Comparison of ENCODE assay signal across 22 cellular contexts in genomic region chr6:106204961-106205360, GRCh38.
DNase-seq lines count a peak whose midpoint lies in the region; ATAC-seq and TF ChIP-seq lines count a peak whose summit lies in the region.
"Had no signal": no experiment of that assay in that cellular context is flagged by ENCODE, and none has a peak within 500 bp of the region (broad histone marks: within the 10 kb centered on the region; RNA-seq: fewer than 3 reads in every experiment).

No MANE protein-coding gene starts in this region.

- H4K5ac ChIP-seq in H9 (ENCODE audit: insufficient read length, low read depth, low read length) = no peak overlapping the region

- no peaks in the 10 kb centered on the region for H3F3A ChIP-seq in neural progenitor cell (ENCODE audit: low read depth)

- no peak overlapping the region for H3K27ac ChIP-seq in H9 (ENCODE audit: insufficient read length, low read depth, low read length)
- H3K27ac ChIP-seq in neural progenitor cell = no peak overlapping the region
- H3K27ac ChIP-seq: GM23248, KMS-11, RWPE1 had no signal

- peaks cover 19% of the 10 kb centered on the region for H3K4me1 Mint-ChIP-seq in activated CD8-positive, alpha-beta T cell treated with anti-CD3 and anti-CD28 coated beads for 36 hours (ENCODE audit: low read depth)
- peaks cover 22% of the 10 kb centered on the region for H3K4me1 Mint-ChIP-seq in activated CD8-positive, alpha-beta T cell treated with anti-CD3 and anti-CD28 coated beads, Interleukin-2, amount 10 ng/mL, durations not matched to agents 7 days and 5 days (ENCODE audit: low read depth)
- H3K4me1 Mint-ChIP-seq in H9 = peaks cover 10 to 11% of the 10 kb centered on the region in 2 experiments
- H3K4me1 Mint-ChIP-seq in central memory CD8-positive, alpha-beta T cell = peaks cover 18% of the 10 kb centered on the region
- H3K4me1 Mint-ChIP-seq in neural progenitor cell = peaks cover 3% of the 10 kb centered on the region

- H3K27ac Mint-ChIP-seq in activated CD8-positive, alpha-beta T cell treated with anti-CD3 and anti-CD28 coated beads for 36 hours = no peak overlapping the region
- no peak overlapping the region for H3K27ac Mint-ChIP-seq in activated CD8-positive, alpha-beta T cell treated with anti-CD3 and anti-CD28 coated beads, Interleukin-2, amount 10 ng/mL, durations not matched to agents 7 days and 5 days
- H3K27ac Mint-ChIP-seq in H9 (peak overlapping the region; percentile 20 to 73 (median 45); a peak in 4 of 7 replicates), neural progenitor cell (no peak overlapping the region)
- peak overlapping the region; percentile 50 for H3K27ac Mint-ChIP-seq in central memory CD8-positive, alpha-beta T cell (ENCODE audit: low read depth)
- H3K27ac Mint-ChIP-seq: CD4-positive, alpha-beta T cell had no signal

- H3K14ac ChIP-seq in H9 (ENCODE audit: insufficient read depth, low read length) = no peak overlapping the region; the same call in 1 of the 2 replicates

- ATAC-seq in activated CD8-positive, alpha-beta T cell treated with anti-CD3 and anti-CD28 coated beads for 36 hours = peak; percentile 61
- no peak for ATAC-seq in activated CD8-positive, alpha-beta T cell treated with anti-CD3 and anti-CD28 coated beads, Interleukin-2, amount 10 ng/mL, durations not matched to agents 7 days and 5 days
- no peak for ATAC-seq in central memory CD8-positive, alpha-beta T cell (replicated peaks; ENCODE audit: extremely low read depth, poor library complexity, severe bottlenecking)
- ATAC-seq in HG03520 (IDR thresholded peaks at IDR 0.05; ENCODE audit: unreplicated experiment) = no peak

- no peak overlapping the region for H2BK120ac ChIP-seq in H9 (ENCODE audit: low read depth, low read length, poor library complexity, severe bottlenecking)

- H2BK12ac ChIP-seq in H9 (ENCODE audit: insufficient read length, low read depth, low read length) = no peak overlapping the region

- H2AFZ ChIP-seq in H9 (ENCODE audit: low read length) (no peak overlapping the region), neural progenitor cell (replicated peaks) (no peak overlapping the region)
- H2AFZ ChIP-seq: GM23248 had no signal

- POLR2A ChIA-PET in activated CD8-positive, alpha-beta T cell treated with anti-CD3 and anti-CD28 coated beads for 36 hours (lab: Charles Lee) = interaction anchor here (0.9 kb wide), 1 partner anchor 41 kb away, joined by 3 read pairs; no protein-coding TSS in a partner anchor
- POLR2A ChIA-PET in activated CD8-positive, alpha-beta T cell treated with anti-CD3 and anti-CD28 coated beads, Interleukin-2, amount 10 ng/mL, durations not matched to agents 7 days and 5 days (lab: Charles Lee) = interaction anchor here (0.6 kb wide), 1 partner anchor 31 kb away, joined by 3 read pairs; no protein-coding TSS in a partner anchor

- no peak overlapping the region for H3K4me3 ChIP-seq in neural progenitor cell
- H3K4me3 ChIP-seq: GM23248, MG63 had no signal

- CTCF ChIA-PET in activated CD8-positive, alpha-beta T cell treated with anti-CD3 and anti-CD28 coated beads for 36 hours (lab: Charles Lee) = interaction anchor here (0.7 to 1.0 kb wide), 3 partner anchors 18 to 119 kb away, joined by 3 to 4 read pairs (median 3); partner anchors contain the start of gene PRDM1
- CTCF ChIA-PET in activated CD8-positive, alpha-beta T cell treated with anti-CD3 and anti-CD28 coated beads, Interleukin-2, amount 10 ng/mL, durations not matched to agents 7 days and 5 days (lab: Charles Lee) = interaction anchor here (0.7 to 0.9 kb wide), 3 partner anchors 23 to 96 kb away, joined by 3 read pairs; no protein-coding TSS in a partner anchor

- no peak overlapping the region for H2AK5ac ChIP-seq in H9 (ENCODE audit: insufficient read length, low read length)

- no peak overlapping the region for H2BK15ac ChIP-seq in H9 (ENCODE audit: low read depth, low read length)

- H3K27me3 ChIP-seq in H9 (ENCODE audit: insufficient read depth, low read length) (no peaks in the 10 kb centered on the region), neural progenitor cell (no peaks in the 10 kb centered on the region)
- H3K27me3 ChIP-seq: MG63 had no signal

- H3K27me3 Mint-ChIP-seq in activated CD8-positive, alpha-beta T cell treated with anti-CD3 and anti-CD28 coated beads for 36 hours = no peaks in the 10 kb centered on the region
- H3K27me3 Mint-ChIP-seq in activated CD8-positive, alpha-beta T cell treated with anti-CD3 and anti-CD28 coated beads, Interleukin-2, amount 10 ng/mL, durations not matched to agents 7 days and 5 days (ENCODE audit: low read depth) = no peaks in the 10 kb centered on the region
- H3K27me3 Mint-ChIP-seq in H9 (ENCODE audit: low read depth) (no peaks in the 10 kb centered on the region), neural progenitor cell (ENCODE audit: insufficient read depth, low read depth) (no peaks in the 10 kb centered on the region)
- no peaks in the 10 kb centered on the region for H3K27me3 Mint-ChIP-seq in central memory CD8-positive, alpha-beta T cell
- H3K27me3 Mint-ChIP-seq: CD4-positive, alpha-beta T cell had no signal

- no peak overlapping the region for H4K8ac ChIP-seq in H9 (replicated peaks; ENCODE audit: insufficient read length, low read depth, low read length)

- H3K4me1 ChIP-seq in H9 (ENCODE audit: insufficient read depth, low read length) = peaks cover 3% of the 10 kb centered on the region
- peaks cover 13% of the 10 kb centered on the region for H3K4me1 ChIP-seq in neural progenitor cell

- no peak overlapping the region for H3K56ac ChIP-seq in H9 (ENCODE audit: insufficient read length, low read depth, low read length)

- H3K4me3 Mint-ChIP-seq in activated CD8-positive, alpha-beta T cell treated with anti-CD3 and anti-CD28 coated beads for 36 hours = no peak overlapping the region
- H3K4me3 Mint-ChIP-seq in activated CD8-positive, alpha-beta T cell treated with anti-CD3 and anti-CD28 coated beads, Interleukin-2, amount 10 ng/mL, durations not matched to agents 7 days and 5 days = no peak overlapping the region
- H3K4me3 Mint-ChIP-seq in H9 (no peak overlapping the region), neural progenitor cell (no peak overlapping the region)
- H3K4me3 Mint-ChIP-seq in central memory CD8-positive, alpha-beta T cell = no peak overlapping the region
- H3K4me3 Mint-ChIP-seq: CD4-positive, alpha-beta T cell had no signal

- no peak for DNase-seq in activated CD8-positive, alpha-beta T cell treated with anti-CD3 and anti-CD28 coated beads for 36 hours
- no peak for DNase-seq in activated CD8-positive, alpha-beta T cell treated with anti-CD3 and anti-CD28 coated beads, Interleukin-2, amount 10 ng/mL, durations not matched to agents 7 days and 5 days
- no peak for DNase-seq in H9
- DNase-seq in central memory CD8-positive, alpha-beta T cell (ENCODE audit: low spot score in 2 of 2) = no peak
- DNase-seq in neural progenitor cell (ENCODE audit: low spot score) = no peak
- DNase-seq in UCSD-AML1 (lab: John Stamatoyannopoulos, UW; ENCODE audit: unreplicated experiment) = no peak
- no peak for DNase-seq in NCI-H446 (lab: John Stamatoyannopoulos, UW)
- DNase-seq: AML-193; Calu3; CD4-positive, alpha-beta T cell; DMS79; GM23248; MG63; NCI-H1092 treated with DMSO at 0.1 percent for 48 hours; NCI-H1694; NCI-H2107; NCI-H226; NCI-H69; NK-92 treated with Interleukin-12 subunit alpha and Interleukin-12 subunit beta, amount 100 ng/mL, for 24 hours had no signal

- no peaks in the 10 kb centered on the region for H4K20me1 ChIP-seq in H9 (ENCODE audit: control insufficient read depth, insufficient read depth, insufficient read length)
- no peaks in the 10 kb centered on the region for H4K20me1 ChIP-seq in neural progenitor cell (ENCODE audit: low read depth)

- peaks cover 45% of the 10 kb centered on the region for H3K36me3 Mint-ChIP-seq in activated CD8-positive, alpha-beta T cell treated with anti-CD3 and anti-CD28 coated beads for 36 hours (ENCODE audit: low read depth)
- H3K36me3 Mint-ChIP-seq in activated CD8-positive, alpha-beta T cell treated with anti-CD3 and anti-CD28 coated beads, Interleukin-2, amount 10 ng/mL, durations not matched to agents 7 days and 5 days (ENCODE audit: low read depth) = peaks cover 61% of the 10 kb centered on the region
- H3K36me3 Mint-ChIP-seq in H9 (ENCODE audit: insufficient read depth in 1 of 3, low read depth in 3 of 3) (peaks cover 2 to 31% (median 22%) of the 10 kb centered on the region in 3 experiments; a peak in 6 of 7 replicates), neural progenitor cell (peaks cover 4% of the 10 kb centered on the region)
- H3K36me3 Mint-ChIP-seq in central memory CD8-positive, alpha-beta T cell (ENCODE audit: insufficient read depth) = peaks cover 8% of the 10 kb centered on the region

- peaks cover 15% of the 10 kb centered on the region for H3K36me3 ChIP-seq in neural progenitor cell

- WGBS in H9 (ENCODE audit: extremely low coverage, insufficient read length, low lambda C conversion rate) = no CpG with 5 or more reads among the region's 2 CpGs

- no peak overlapping the region for H3K23ac ChIP-seq in H9 (ENCODE audit: insufficient read length, low read depth, low read length)

- H3K79me1 ChIP-seq in H9 (ENCODE audit: insufficient read depth, low read depth, low read length, poor library complexity, severe bottlenecking) = no peaks in the 10 kb centered on the region

- no peaks in the 10 kb centered on the region for H3K79me2 ChIP-seq in H9 (ENCODE audit: insufficient read depth, low read length)
- H3K79me2 ChIP-seq in neural progenitor cell (ENCODE audit: low read depth) = no peaks in the 10 kb centered on the region

- intact Hi-C loops in activated CD8-positive, alpha-beta T cell treated with anti-CD3 and anti-CD28 coated beads for 36 hours (cut with micrococcal nuclease) = no loop called here

- no peak for TF ChIP-seq CTCF in activated CD8-positive, alpha-beta T cell treated with anti-CD3 and anti-CD28 coated beads for 36 hours (IDR thresholded peaks at IDR 0.05)
- TF ChIP-seq CTCF in H9 (conservative IDR thresholded peaks at IDR 0.05) = no peak
- no peak for TF ChIP-seq CTCF in neural progenitor cell (IDR thresholded peaks at IDR 0.05)

- H3K9me3 ChIP-seq in H9 (ENCODE audit: control insufficient read depth, low read depth, low read length) (no peaks in the 10 kb centered on the region), neural progenitor cell (ENCODE audit: low read depth) (no peaks in the 10 kb centered on the region)

- no peak overlapping the region for H3K4ac ChIP-seq in H9 (ENCODE audit: low read depth, low read length)

- H2BK20ac ChIP-seq in H9 (ENCODE audit: low read depth, low read length, poor library complexity, severe bottlenecking) = no peak overlapping the region

- no peak overlapping the region for H3K18ac ChIP-seq in H9 (ENCODE audit: insufficient read length, low read depth, low read length)

- no peak overlapping the region for H2BK5ac ChIP-seq in H9 (ENCODE audit: insufficient read length, low read length)

- no peak overlapping the region for H3T11ph ChIP-seq in H9 (ENCODE audit: low read length)

- no peak overlapping the region for H4K91ac ChIP-seq in H9 (ENCODE audit: insufficient read length, low read depth, low read length)

- H3K23me2 ChIP-seq in H9 (ENCODE audit: insufficient read length, low read depth, low read length, poor library complexity, severe bottlenecking) = no peaks in the 10 kb centered on the region

- H3K9ac ChIP-seq in H9 (ENCODE audit: extremely low read depth, insufficient read length, low read length) = no peak overlapping the region
- no peak overlapping the region for H3K9ac ChIP-seq in neural progenitor cell
- H3K9ac ChIP-seq: GM23248, KMS-11 had no signal

- peaks cover 4% of the 10 kb centered on the region for H3K9me3 Mint-ChIP-seq in activated CD8-positive, alpha-beta T cell treated with anti-CD3 and anti-CD28 coated beads for 36 hours
- peaks cover 9% of the 10 kb centered on the region for H3K9me3 Mint-ChIP-seq in activated CD8-positive, alpha-beta T cell treated with anti-CD3 and anti-CD28 coated beads, Interleukin-2, amount 10 ng/mL, durations not matched to agents 7 days and 5 days (ENCODE audit: insufficient read depth)
- no peaks in the 10 kb centered on the region for H3K9me3 Mint-ChIP-seq in H9
- no peaks in the 10 kb centered on the region for H3K9me3 Mint-ChIP-seq in central memory CD8-positive, alpha-beta T cell
- no peaks in the 10 kb centered on the region for H3K9me3 Mint-ChIP-seq in neural progenitor cell
- H3K9me3 Mint-ChIP-seq: CD4-positive, alpha-beta T cell had no signal

- H3K4me2 ChIP-seq in H9 (ENCODE audit: insufficient read depth, insufficient read length, low read length) = no peak overlapping the region
- peak overlapping the region; percentile 33 for H3K4me2 ChIP-seq in neural progenitor cell
- H3K4me2 ChIP-seq: KMS-11 had no signal

Comparison
In these comparisons a context has a peak if more than half of its experiments do, and no peak if none do; other contexts are left out.
1. H3K27ac Mint-ChIP-seq: peak in H9 (3 of 3) and central memory CD8-positive, alpha-beta T cell (single experiment); none in activated CD8-positive, alpha-beta T cell treated with anti-CD3 and anti-CD28 coated beads for 36 hours (single experiment), activated CD8-positive, alpha-beta T cell treated with anti-CD3 and anti-CD28 coated beads, Interleukin-2, amount 10 ng/mL, durations not matched to agents 7 days and 5 days (single experiment) and neural progenitor cell (single experiment).